In the genomic region with DNA sequence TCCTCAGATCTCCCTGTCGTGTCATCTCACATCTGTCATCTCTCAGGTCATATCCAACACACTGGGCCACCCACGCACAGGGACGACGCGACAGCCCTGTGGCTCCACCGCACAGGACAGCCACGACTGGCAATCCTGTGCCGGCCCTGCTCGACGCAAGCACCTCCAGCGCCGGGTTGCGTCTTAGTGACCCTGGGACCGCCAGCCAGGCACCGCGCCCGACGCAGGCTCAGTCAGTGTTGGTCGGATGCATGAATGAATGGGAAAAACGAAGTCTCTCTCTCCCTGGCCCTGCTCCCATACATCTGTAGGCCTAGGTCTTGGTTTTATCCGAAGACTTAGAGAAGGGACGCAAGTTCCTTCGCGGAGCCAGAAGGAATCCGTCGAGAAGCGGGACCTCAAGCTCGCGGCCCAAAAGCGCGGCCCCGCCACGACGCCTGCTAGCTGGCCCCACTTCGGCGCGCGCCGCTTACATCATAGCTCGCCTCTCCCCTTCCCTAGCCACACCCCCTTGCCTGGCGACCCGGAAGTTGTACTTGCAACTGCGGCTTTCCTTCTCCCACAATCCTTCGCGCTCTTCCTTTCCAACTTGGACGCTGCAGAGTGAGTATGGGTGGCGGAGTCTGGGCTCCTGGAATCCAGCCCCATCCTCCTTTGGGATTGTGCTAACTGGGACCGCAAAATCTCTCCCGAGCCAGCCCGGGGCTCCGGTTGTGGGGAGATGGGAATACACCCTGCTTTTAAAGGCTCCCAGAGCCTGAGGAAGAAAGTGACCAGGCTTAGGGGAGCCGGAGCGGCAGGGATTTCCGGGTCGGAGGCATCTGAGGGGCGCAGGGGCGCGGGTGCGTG, we compare ENCODE assay signal across 8 cellular contexts.
DNase-seq lines count a peak whose midpoint lies in the region; ATAC-seq and TF ChIP-seq lines count a peak whose summit lies in the region.

A gene (plus strand): TSS at position 577 of the 849 bp plus-strand sequence. CDS start 413 bp downstream, outside the sequence.

- no peaks in the 10 kb centered on the region for H3K27me3 Mint-ChIP-seq in central memory CD8-positive, alpha-beta T cell

- H3K4me1 Mint-ChIP-seq in central memory CD8-positive, alpha-beta T cell = peaks cover 45% of the 10 kb centered on the region

- peaks cover 44% of the 10 kb centered on the region for H3K36me3 Mint-ChIP-seq in central memory CD8-positive, alpha-beta T cell (ENCODE audit: insufficient read depth)

- ATAC-seq in GM19025 (IDR thresholded peaks at IDR 0.05; ENCODE audit: low read depth, unreplicated experiment) (peak; percentile 96), HG03342 (IDR thresholded peaks at IDR 0.05; ENCODE audit: unreplicated experiment) (peak; percentile 94)
- peak; percentile 91 for ATAC-seq in central memory CD8-positive, alpha-beta T cell (replicated peaks; ENCODE audit: extremely low read depth, poor library complexity, severe bottlenecking)

- TF ChIP-seq CTCF in AG09309 (IDR thresholded peaks at IDR 0.05; ENCODE audit: control insufficient read depth, insufficient read depth, low read depth, low read length, missing control alignments) = no peak

- DNase-seq in AG09309 (ENCODE audit: low read depth) = peak; percentile 87
- DNase-seq in NCI-H446 (lab: John Stamatoyannopoulos, UW) = peak; percentile 94 to 95
- peak; percentile 93 for DNase-seq in activated CD4-positive, CD25-positive, alpha-beta regulatory T cell treated with anti-CD3 and anti-CD28 coated beads, Interleukin-2, amount 50 U/mL, for 16 hours (ENCODE audit: low read depth, low spot score)
- peak; percentile 90 to 93 for DNase-seq in central memory CD8-positive, alpha-beta T cell (ENCODE audit: low spot score in 2 of 2)
- peak; percentile 99 for DNase-seq in iris pigment epithelial cell (ENCODE audit: low read depth)
- DNase-seq in stimulated activated CD4-positive, alpha-beta T cell treated with anti-CD3 and anti-CD28 coated beads, Interleukin-12 subunit alpha, Interleukin-12 subunit beta, amount 100 ng/mL, for 24 hours (ENCODE audit: low read depth in 2 of 2) = peak; percentile 87 to 94

- peak within 1 kb of the TSS; percentile 94 for H3K27ac Mint-ChIP-seq in central memory CD8-positive, alpha-beta T cell (ENCODE audit: low read depth)

- H3K9me3 Mint-ChIP-seq in central memory CD8-positive, alpha-beta T cell = no peaks in the 10 kb centered on the region

- peak within 1 kb of the TSS; percentile 87 for H3K4me3 Mint-ChIP-seq in central memory CD8-positive, alpha-beta T cell

- peak within 1 kb of the TSS; percentile 99 for H3K4me3 ChIP-seq in AG09309 (ENCODE audit: control insufficient read depth, low read depth, low read length)

Comparison
In these comparisons a context has a peak if more than half of its experiments do, and no peak if none do; other contexts are left out.
1. Peak in every context shown above with its lines: DNase-seq, ATAC-seq and H3K4me3 ChIP-seq.